In genomic region chr11:34433899-34434298, GRCh38 we compare ENCODE assay signal across 19 cellular contexts. TPM values are rescaled to one million over a fixed set of nuclear protein-coding genes. Genes with fewer than 3 reads are reported as not detected.
DNase-seq lines count a peak whose midpoint lies in the region; ATAC-seq, FAIRE-seq and TF ChIP-seq lines count a peak whose summit lies in the region.
"Had no signal": no experiment of that assay in that cellular context is flagged by ENCODE, and none has a peak within 500 bp of the region (broad histone marks: within the 10 kb centered on the region; RNA-seq: fewer than 3 reads in every experiment).

No MANE protein-coding gene starts in this region.

- H3K9me3 ChIP-seq in K562 (replicated peaks; ENCODE audit: control insufficient read depth, insufficient read depth, low read depth, low read length) (no peaks in the 10 kb centered on the region), hepatocyte (ENCODE audit: low read depth) (no peaks in the 10 kb centered on the region), neutrophil (no peaks in the 10 kb centered on the region)
- H3K9me3 ChIP-seq: BLaER1 had no signal

- FAIRE-seq in K562 (lab: Jason Lieb, UNC): no peak
- FAIRE-seq: G401.6, GM12891 had no signal

- H3K4me2 ChIP-seq in K562 (ENCODE audit: insufficient read depth, low read length): no peak overlapping the region
- no peak overlapping the region for H3K4me2 ChIP-seq in hepatocyte
- H3K4me2 ChIP-seq: BLaER1, GM23338 had no signal

- no peaks in the 10 kb centered on the region for H3K36me3 Mint-ChIP-seq in MCF 10A (ENCODE audit: insufficient read depth, unreplicated experiment)
- H3K36me3 Mint-ChIP-seq: CD4-positive, CD25-positive, alpha-beta regulatory T cell had no signal

- H3K4me1 Mint-ChIP-seq in MCF 10A (ENCODE audit: insufficient read depth, unreplicated experiment): no peaks in the 10 kb centered on the region
- H3K4me1 Mint-ChIP-seq: GM23338 had no signal

- no peaks in the 10 kb centered on the region for H3K9me3 Mint-ChIP-seq in MCF 10A (ENCODE audit: unreplicated experiment)

- H4K20me1 ChIP-seq in K562 (replicated peaks; ENCODE audit: control insufficient read depth, insufficient read depth, low read length) (no peaks in the 10 kb centered on the region), hepatocyte (ENCODE audit: insufficient read depth, poor library complexity, severe bottlenecking) (no peaks in the 10 kb centered on the region)
- H4K20me1 ChIP-seq: BLaER1 had no signal

- WGBS in K562 (ENCODE audit: insufficient coverage, low coverage, missing lambda C conversion rate): 68% methylated on average over 3 of the region's 3 CpGs
- 80% methylated on average over 3 of the region's 3 CpGs for WGBS in hepatocyte (ENCODE audit: low lambda C conversion rate, missing lambda C conversion rate)

- BruUV-seq in K562 (replicated peaks; lab: Mats Ljungman, UMichigan) (no TSS peak), MCF 10A (replicated peaks; lab: Mats Ljungman, UMichigan) (no TSS peak)

- intact Hi-C loops in K562 (cut with micrococcal nuclease) (no loop called here), MCF 10A (cut with micrococcal nuclease) (no loop called here)

- ATAC-seq in K562: no peak
- no peak for ATAC-seq in HG03354 (IDR thresholded peaks at IDR 0.05; ENCODE audit: poor library complexity, severe bottlenecking, unreplicated experiment)
- ATAC-seq: GM23338 had no signal

- no peak for TF ChIP-seq RAD21 in K562 (CRISPR knock-in tag; conservative IDR thresholded peaks at IDR 0.05 in 1 of 2, IDR thresholded peaks at IDR 0.05 in 1 of 2)

- no peak for TF ChIP-seq POLR2A in K562 (conservative IDR thresholded peaks at IDR 0.05)

- POLR2A ChIA-PET in K562 (lab: Yijun Ruan, JAX) (interaction anchor here (1.7 kb wide), 1 partner anchor 10 kb away, joined by 4 read pairs; no protein-coding TSS in a partner anchor), MCF 10A (lab: Yijun Ruan, JAX) (no interaction called here)

- H3K9me2 ChIP-seq in hepatocyte (replicated peaks; ENCODE audit: insufficient read depth): no peaks in the 10 kb centered on the region

- TF ChIP-seq CTCF in K562 (IDR thresholded peaks at IDR 0.05 in 2 of 3, conservative IDR thresholded peaks at IDR 0.05 in 1 of 3; ENCODE audit: insufficient read depth in 2 of 3, low read depth in 1 of 3, low read length in 3 of 3) (no peak), hepatocyte (IDR thresholded peaks at IDR 0.05; ENCODE audit: poor library complexity) (no peak), neutrophil (IDR thresholded peaks at IDR 0.05) (no peak), MCF 10A (IDR thresholded peaks at IDR 0.05; ENCODE audit: unreplicated experiment) (no peak)

- peaks cover 1 to 9% of the 10 kb centered on the region in 2 experiments; a peak in 4 of 5 replicates for H3K4me1 ChIP-seq in K562 (replicated peaks in 1 of 2; ENCODE audit: control insufficient read depth in 2 of 2, insufficient read depth in 2 of 2, low read length in 2 of 2)
- H3K4me1 ChIP-seq in hepatocyte (ENCODE audit: insufficient read depth): no peaks in the 10 kb centered on the region
- peaks cover 62 to 67% of the 10 kb centered on the region in 2 experiments for H3K4me1 ChIP-seq in neutrophil (ENCODE audit: control insufficient read depth in 1 of 2, insufficient read depth in 1 of 2, low read depth in 1 of 2, low read length in 1 of 2)

- H3K79me2 ChIP-seq in K562 (ENCODE audit: control insufficient read depth, insufficient read depth, low read length) (peaks cover 2% of the 10 kb centered on the region; the same call in 2 of the 3 replicates), hepatocyte (no peaks in the 10 kb centered on the region)

- in situ Hi-C loops in K562 (cut with MboI): no loop called here

- DNase-seq in NCI-H146 (lab: John Stamatoyannopoulos, UW): peak; percentile 2
- no peak for DNase-seq in NCI-H146 treated with DMSO at 0.1 percent for 48 hours (lab: John Stamatoyannopoulos, UW; ENCODE audit: unreplicated experiment)
- no peak for DNase-seq in K562 (ENCODE audit: extremely low read depth in 1 of 4, low spot score in 3 of 4)
- DNase-seq in hepatocyte (ENCODE audit: low spot score): peak; percentile 19
- DNase-seq in cerebellar cortex (ENCODE audit: low spot score): no peak
- DNase-seq in MCF 10A (ENCODE audit: unreplicated experiment): no peak
- DNase-seq: Calu3; CD4-positive, CD25-positive, alpha-beta regulatory T cell; DMS 273 treated with DMSO at 0.1 percent for 48 hours; DMS79 treated with DMSO at 0.1 percent for 48 hours; EL; H7 had no signal

- TF ChIP-seq EP300 in K562 (IDR thresholded peaks at IDR 0.05; ENCODE audit: low read length): no peak

- H3K9ac ChIP-seq in K562 (ENCODE audit: insufficient read depth in 1 of 2, low read depth in 2 of 2, low read length in 2 of 2): no peak overlapping the region
- H3K9ac ChIP-seq: BLaER1 had no signal

- no peak overlapping the region for H3K27ac Mint-ChIP-seq in MCF 10A (ENCODE audit: low read depth, unreplicated experiment)
- H3K27ac Mint-ChIP-seq: CD4-positive, CD25-positive, alpha-beta regulatory T cell; GM23338 had no signal

- H3K27me3 Mint-ChIP-seq in MCF 10A (ENCODE audit: insufficient read depth, unreplicated experiment): no peaks in the 10 kb centered on the region

- no peaks in the 10 kb centered on the region for H3K9me1 ChIP-seq in K562 (ENCODE audit: control insufficient read depth, insufficient read depth, low read length)

- H3K4me3 ChIP-seq in K562 (no peak overlapping the region), hepatocyte (no peak overlapping the region), neutrophil (ENCODE audit: low read depth in 1 of 2, low read length in 1 of 2) (no peak overlapping the region)
- H3K4me3 ChIP-seq: BLaER1, GM23338 had no signal

- H3K27me3 ChIP-seq in K562 (ENCODE audit: control insufficient read depth in 2 of 2, insufficient read depth in 2 of 2, low read length in 2 of 2) (no peaks in the 10 kb centered on the region), hepatocyte (no peaks in the 10 kb centered on the region), neutrophil (no peaks in the 10 kb centered on the region)
- H3K27me3 ChIP-seq: BLaER1 had no signal

- no peak overlapping the region for H3K4me3 Mint-ChIP-seq in MCF 10A (ENCODE audit: unreplicated experiment)
- H3K4me3 Mint-ChIP-seq: GM23338 had no signal

- H3K36me3 ChIP-seq in K562 (ENCODE audit: control insufficient read depth, insufficient read depth, low read length) (no peaks in the 10 kb centered on the region), hepatocyte (replicated peaks; ENCODE audit: insufficient read depth, low read depth) (no peaks in the 10 kb centered on the region), neutrophil (no peaks in the 10 kb centered on the region)
- H3K36me3 ChIP-seq: BLaER1 had no signal

- H3K27ac ChIP-seq in K562 (ENCODE audit: extremely low read depth, low read depth, low read length) (peak overlapping the region; percentile 28; the same call in 2 of the 3 replicates), hepatocyte (no peak overlapping the region), neutrophil (peak overlapping the region; percentile 77)
- H3K27ac ChIP-seq: 22Rv1, BLaER1 had no signal

- CTCF ChIA-PET in K562 (lab: Yijun Ruan, JAX; ENCODE audit: low intra/inter-chr PET ratio): no interaction called here
- CTCF ChIA-PET in MCF 10A (lab: Yijun Ruan, JAX): interaction anchor here (0.6 kb wide), 1 partner anchor 1216 kb away, joined by 3 read pairs; no protein-coding TSS in a partner anchor

- H2AFZ ChIP-seq in K562 (ENCODE audit: low read depth, low read length) (peak overlapping the region; percentile 82), hepatocyte (no peak overlapping the region)
- H2AFZ ChIP-seq: GM23338 had no signal

TF ChIP-seq in K562, 482 proteins besides CTCF, POLR2A, EP300 and RAD21:
- 0 out of 2 replicates have a peak, but pooled peaks have one; percentile 34 for TF ChIP-seq NFE2 (IDR thresholded peaks at IDR 0.05; ENCODE audit: low read depth)
- no peak for TF ChIP-seq FOXA3 (CRISPR knock-in tag; conservative IDR thresholded peaks at IDR 0.05 in 1 of 2, IDR thresholded peaks at IDR 0.05 in 1 of 2)
- no peak for TF ChIP-seq HLTF (IDR thresholded peaks at IDR 0.05)
TF ChIP-seq in K562: peak in this region for 1.

RNA-seq across cellular contexts. Expression of gene CAT, which starts 4.8 kb away (rescaled TPM):
- 61.5 and 103 TPM in 2 replicates for total RNA-seq in K562 (2011; cell fraction: chromatin; rRNA removed; ENCODE audit: low replicate concordance)
- total RNA-seq in K562 (2011; cell fraction: nucleolus; rRNA removed): 44.7 and 51.1 TPM in 2 replicates
- total RNA-seq in K562 (2011; cell fraction: nucleoplasm; rRNA removed): 61.4 and 65.7 TPM in 2 replicates
- total RNA-seq in K562 (2014; rRNA removed) (93.2 and 103 TPM in 2 replicates), K562 (2014; rRNA removed; fragmentation: Illumina TruSeq; extraction: Trizol) (115 and 124 TPM in 2 replicates), K562 (2015; rRNA removed; fragmentation: Illumina TruSeq; extraction: Trizol) (96.7 and 101 TPM in 2 replicates), K562 (2021) (86.7 and 95.1 TPM in 2 replicates), hepatocyte (0.24 and 0.47 TPM in 2 replicates), MCF 10A (2022) (9.5 and 12.1 TPM in 2 replicates)
- polyA plus RNA-seq in K562 (2011; rRNA removed) (143 and 183 TPM in 2 replicates), K562 (2014; fragmentation: Illumina TruSeq; extraction: Trizol) (126 and 162 TPM in 2 replicates), K562 (2014; fragmentation: Nextera tagmentation; extraction: Ambion mirVana) (100 to 1,000 TPM; 114 to 172 TPM), K562 (2014; rRNA removed) (99.1 and 110 TPM in 2 replicates), hepatocyte (not detected in 2 replicates)
- polyA plus RNA-seq in K562 (2011; cell fraction: cytosol; rRNA removed): 127 and 140 TPM in 2 replicates
- 99.0 and 115 TPM in 2 replicates for polyA plus RNA-seq in K562 (2011; cell fraction: nucleus; rRNA removed)
- 70.6 and 73.3 TPM in 2 replicates for polyA plus RNA-seq in K562 (2012)
- 104 and 133 TPM in 2 replicates for polyA minus RNA-seq in K562 (2011; rRNA and poly(A)+ RNA removed)
- 59.1 and 62.5 TPM in 2 replicates for polyA minus RNA-seq in K562 (2011; cell fraction: cytosol; rRNA and poly(A)+ RNA removed)
- polyA minus RNA-seq in K562 (2011; cell fraction: nucleus; rRNA and poly(A)+ RNA removed): 32.4 and 53.8 TPM in 2 replicates
- total RNA-seq: H7 had no signal

Comparison
In these comparisons a context has a peak if more than half of its experiments do, and no peak if none do; other contexts are left out.
1. DNase-seq: peak in NCI-H146 (single experiment) and hepatocyte (single experiment); none in NCI-H146 treated with DMSO at 0.1 percent for 48 hours (single experiment), K562 (0 of 4), cerebellar cortex (single experiment) and MCF 10A (single experiment).